17 cellular contexts compared by ENCODE assay signal in genomic region chr4:8886625-8887406, GRCh38. TPM values are rescaled to one million over a fixed set of nuclear protein-coding genes. Genes with fewer than 3 reads are reported as not detected.
DNase-seq lines count a peak whose midpoint lies in the region; ATAC-seq and TF ChIP-seq lines count a peak whose summit lies in the region.
"Had no signal": no experiment of that assay in that cellular context is flagged by ENCODE, and none has a peak within 500 bp of the region (broad histone marks: within the 10 kb centered on the region; RNA-seq: fewer than 3 reads in every experiment).

No MANE protein-coding gene starts in this region.

- H3K4me2 ChIP-seq in OCI-LY1 (ENCODE audit: low read length) = no peak overlapping the region

- peak; percentile 36 for TF ChIP-seq CTCF in cardiac muscle cell (IDR thresholded peaks at IDR 0.05; ENCODE audit: low read depth, low read length)
- TF ChIP-seq CTCF in OCI-LY1 (IDR thresholded peaks at IDR 0.05; ENCODE audit: low read length) = peak; percentile 26; the same call in 1 of the 2 replicates
- peak; percentile 41 for TF ChIP-seq CTCF in epithelial cell of proximal tubule (conservative IDR thresholded peaks at IDR 0.05; ENCODE audit: low read depth, low read length)
- peak; percentile 23 for TF ChIP-seq CTCF in upper lobe of right lung (IDR thresholded peaks at IDR 0.05)
- peak in 2 of 9 donors; percentile 13 to 26 for TF ChIP-seq CTCF in heart right ventricle (IDR thresholded peaks at IDR 0.05)

- no peaks in the 10 kb centered on the region for H3F3A ChIP-seq in OCI-LY1 (ENCODE audit: insufficient read depth, low read length)

- no peak overlapping the region for H2AFZ ChIP-seq in OCI-LY1 (ENCODE audit: low read length)

- no peak for DNase-seq in cardiac muscle cell (ENCODE audit: low read depth in 1 of 2, low spot score in 1 of 2)
- no peak for DNase-seq in Right ventricle myocardium superior
- DNase-seq in epithelial cell of proximal tubule (ENCODE audit: low read depth) = no peak
- no peak for DNase-seq in upper lobe of right lung
- no peak for DNase-seq in OCI-M2 (lab: John Stamatoyannopoulos, UW; ENCODE audit: unreplicated experiment)
- DNase-seq in heart right ventricle = no peak
- DNase-seq: activated CD8-positive, alpha-beta memory T cell treated with anti-CD3 and anti-CD28 coated beads, Interleukin-2, amount 50 U/mL, for 48 hours; adrenal gland; AML-193; heart left ventricle; NCI-H1092; NCI-H446 treated with DMSO at 0.1 percent for 48 hours had no signal

- peaks cover 99% of the 10 kb centered on the region for H3K27me3 ChIP-seq in cardiac muscle cell
- H3K27me3 ChIP-seq in OCI-LY1 (ENCODE audit: insufficient read depth, low read length) = no peaks in the 10 kb centered on the region
- peaks cover 45% of the 10 kb centered on the region for H3K27me3 ChIP-seq in upper lobe of right lung
- peaks cover 4 to 91% (median 81%) of the 10 kb centered on the region in 7 donors for H3K27me3 ChIP-seq in heart right ventricle
- H3K27me3 ChIP-seq: vagina had no signal

- no peaks in the 10 kb centered on the region for H3K4me1 ChIP-seq in cardiac muscle cell (ENCODE audit: low read depth)
- no peaks in the 10 kb centered on the region for H3K4me1 ChIP-seq in OCI-LY1 (ENCODE audit: insufficient read depth, low read length, severe bottlenecking)
- H3K4me1 ChIP-seq in upper lobe of right lung = no peaks in the 10 kb centered on the region
- no peaks in the 10 kb centered on the region for H3K4me1 ChIP-seq in heart right ventricle
- H3K4me1 ChIP-seq: adrenal gland, vagina had no signal

- H3K36me3 ChIP-seq in cardiac muscle cell (no peaks in the 10 kb centered on the region), OCI-LY1 (ENCODE audit: insufficient read depth, low read length) (no peaks in the 10 kb centered on the region), upper lobe of right lung (no peaks in the 10 kb centered on the region), heart right ventricle (no peaks in the 10 kb centered on the region)
- H3K36me3 ChIP-seq: adrenal gland, heart left ventricle, vagina had no signal

- no peaks in the 10 kb centered on the region for H3K79me2 ChIP-seq in OCI-LY1 (ENCODE audit: insufficient read depth, low read length)

- H3K9ac ChIP-seq in OCI-LY1 (ENCODE audit: low read length) = no peak overlapping the region

- H3K4me3 ChIP-seq in cardiac muscle cell (no peak overlapping the region), OCI-LY1 (ENCODE audit: low read depth, low read length, poor library complexity, severe bottlenecking) (no peak overlapping the region), epithelial cell of proximal tubule (ENCODE audit: low read depth, low read length) (no peak overlapping the region), upper lobe of right lung (no peak overlapping the region), heart right ventricle (no peak overlapping the region)
- H3K4me3 ChIP-seq: adrenal gland, heart left ventricle, lung, vagina had no signal

- 80 to 83% methylated on average over 10 of the region's 10 CpGs for WGBS in heart right ventricle, 2 donors

- no peaks in the 10 kb centered on the region for H3K9me2 ChIP-seq in OCI-LY1 (ENCODE audit: low read depth, low read length)

- H4K20me1 ChIP-seq in OCI-LY1 (ENCODE audit: insufficient read depth, low read length) = no peaks in the 10 kb centered on the region

- ATAC-seq in Right ventricle myocardium superior (ENCODE audit: poor library complexity) = no peak
- ATAC-seq in upper lobe of right lung = no peak
- no peak for ATAC-seq in GM19467 (IDR thresholded peaks at IDR 0.05; ENCODE audit: unreplicated experiment)
- no peak for ATAC-seq in heart right ventricle
- ATAC-seq: heart left ventricle had no signal

- H3K27ac ChIP-seq in cardiac muscle cell (no peak overlapping the region), OCI-LY1 (ENCODE audit: low read depth, low read length, poor library complexity, severe bottlenecking) (no peak overlapping the region), upper lobe of right lung (no peak overlapping the region), heart right ventricle (no peak overlapping the region)
- H3K27ac ChIP-seq: adrenal gland, heart left ventricle, vagina had no signal

- H3K9me3 ChIP-seq in cardiac muscle cell (ENCODE audit: low read depth) (no peaks in the 10 kb centered on the region), OCI-LY1 (ENCODE audit: low read length) (no peaks in the 10 kb centered on the region), upper lobe of right lung (no peaks in the 10 kb centered on the region), heart right ventricle (peaks cover 0 to 7% (median 0%) of the 10 kb centered on the region in 11 donors)
- H3K9me3 ChIP-seq: adrenal gland, vagina had no signal

- intact Hi-C loops in Right ventricle myocardium superior (cut with DNase I) (no loop called here), upper lobe of right lung (cut with DNase I) (no loop called here), heart right ventricle (cut with DNase I) (no loop called here)

RNA-seq across cellular contexts. Expression of gene HMX1, which starts 15.2 kb away (rescaled TPM):
- total RNA-seq in cardiac muscle cell (not detected in 2 replicates), Right ventricle myocardium superior (not detected), epithelial cell of proximal tubule (not detected in 2 replicates), upper lobe of right lung (not detected), heart right ventricle (under 1 TPM in 1 of 10 donors, not detected in 9; 0.15 TPM)
- polyA plus RNA-seq in cardiac muscle cell (0.13 TPM in 1 of 2 replicates, not detected in the other), heart right ventricle (not detected)
- total RNA-seq: adrenal gland, lung, osteoblast, vagina had no signal
- polyA plus RNA-seq: adrenal gland, heart left ventricle, lung had no signal
